ENCODE assay signal across 23 cellular contexts in genomic region chr15:66019826-66020398, GRCh38.
DNase-seq lines count a peak whose midpoint lies in the region; ATAC-seq, FAIRE-seq and TF ChIP-seq lines count a peak whose summit lies in the region.
"Had no signal": no experiment of that assay in that cellular context is flagged by ENCODE, and none has a peak within 500 bp of the region (broad histone marks: within the 10 kb centered on the region; RNA-seq: fewer than 3 reads in every experiment).

No MANE protein-coding gene starts in this region.

- no peak overlapping the region for H3K23ac ChIP-seq in H1 (ENCODE audit: insufficient read length)

- H3K79me1 ChIP-seq in H1 (ENCODE audit: low read depth, low read length), result no peaks in the 10 kb centered on the region

- H3K4me1 ChIP-seq in MM.1S (ENCODE audit: low read length) (no peaks in the 10 kb centered on the region), H1 (replicated peaks in 1 of 4; ENCODE audit: control insufficient read depth in 3 of 4, insufficient read depth in 4 of 4, low read length in 3 of 4) (peaks cover 6 to 21% (median 14%) of the 10 kb centered on the region in 4 experiments; a peak in 6 of 7 replicates), testis (no peaks in the 10 kb centered on the region), A673 (ENCODE audit: insufficient read depth, low read length, poor library complexity, severe bottlenecking) (peaks cover 11% of the 10 kb centered on the region)
- H3K4me1 ChIP-seq: Peyer's patch, SJCRH30 had no signal

- H2AK5ac ChIP-seq in H1 (ENCODE audit: low read depth, low read length), result no peak overlapping the region

- WGBS in H1 (ENCODE audit: extremely low coverage in 1 of 2, insufficient coverage in 1 of 2, insufficient read length in 1 of 2, insufficient replicate concordance in 2 of 2, low coverage in 1 of 2, low lambda C conversion rate in 2 of 2, missing lambda C conversion rate in 1 of 2), 2 experiments, result 89% methylated on average over 10 of the region's 10 CpGs; no CpG with 5 or more reads in 1 of the 2 experiments
- WGBS in testis, 2 donors, result 51 to 68% methylated on average over 10 of the region's 10 CpGs

- no peaks in the 10 kb centered on the region for H3F3A ChIP-seq in MM.1S (ENCODE audit: insufficient read depth, low read length)

- TF ChIP-seq EP300 in H1 (IDR thresholded peaks at IDR 0.05; ENCODE audit: borderline replicate concordance in 1 of 2, low read depth in 2 of 2, low read length in 2 of 2), result no peak

- intact Hi-C loops in testis (cut with DNase I; ENCODE audit: low total_unique reads), result no loop called here
- intact Hi-C loops in A673 (cut with micrococcal nuclease; ENCODE audit: unreplicated experiment), result no loop called here

- H3K9me2 ChIP-seq in MM.1S (replicated peaks; ENCODE audit: insufficient read depth, low read length), result no peaks in the 10 kb centered on the region

- peaks cover 52% of the 10 kb centered on the region for H3K27me3 Mint-ChIP-seq in stimulated activated memory B cell treated with anti-CD40 and anti-IgM and Interleukin-4, amounts not matched to agents 10 μg/mL and 1 μg/mL and 100 μg/mL, for 72 hours

- H3K27ac ChIP-seq in MM.1S (ENCODE audit: low read length) (no peak overlapping the region), H1 (ENCODE audit: low read depth, low read length) (no peak overlapping the region), testis (no peak overlapping the region), A673 (ENCODE audit: low read depth, low read length, poor library complexity, severe bottlenecking) (no peak overlapping the region)
- H3K27ac ChIP-seq: 22Rv1, Peyer's patch, SJCRH30 had no signal

- no peak overlapping the region for H2BK120ac ChIP-seq in H1 (replicated peaks; ENCODE audit: low read depth, low read length)

- no peak overlapping the region for H4K91ac ChIP-seq in H1 (replicated peaks; ENCODE audit: insufficient read length, low read length)

- DNase-seq in NCI-H82 (lab: John Stamatoyannopoulos, UW) (peak; percentile 26), NCI-H82 treated with DMSO at 0.1 percent for 48 hours (lab: John Stamatoyannopoulos, UW; ENCODE audit: unreplicated experiment) (no peak), MM.1S (no peak), H1 (ENCODE audit: low read depth in 1 of 2, low spot score in 2 of 2) (no peak), testis (peak; percentile 64), A673 (ENCODE audit: low spot score) (no peak)
- DNase-seq: AML-193; C1 segment of cervical spinal cord; CD8-positive, alpha-beta memory T cell; MG63; NCI-H1048; NCI-H1436; NCI-H1930; NCI-H2227 treated with DMSO at 0.1 percent for 48 hours; NCI-H510A treated with DMSO at 0.1 percent for 48 hours; NCI-H748 treated with DMSO at 0.1 percent for 48 hours; Peyer's patch; SJCRH30 had no signal

- no peaks in the 10 kb centered on the region for H3K4me1 Mint-ChIP-seq in stimulated activated memory B cell treated with anti-CD40 and anti-IgM and Interleukin-4, amounts not matched to agents 10 μg/mL and 1 μg/mL and 100 μg/mL, for 72 hours
- H3K4me1 Mint-ChIP-seq: CD8-positive, alpha-beta memory T cell had no signal

- peak overlapping the region; percentile 27; the same call in 1 of the 2 replicates for H2AFZ ChIP-seq in MM.1S (ENCODE audit: low read length)
- no peak overlapping the region for H2AFZ ChIP-seq in H1 (ENCODE audit: low read length)

- H3K36me3 ChIP-seq in MM.1S (replicated peaks; ENCODE audit: insufficient read depth, low read length), result no peaks in the 10 kb centered on the region
- H3K36me3 ChIP-seq in H1 (ENCODE audit: control insufficient read depth in 2 of 4, insufficient read depth in 4 of 4, low read length in 3 of 4), result no peaks in the 10 kb centered on the region
- H3K36me3 ChIP-seq in testis (ENCODE audit: low read depth, missing control alignments), result no peaks in the 10 kb centered on the region
- H3K36me3 ChIP-seq in A673 (ENCODE audit: insufficient read depth, low read length, poor library complexity, severe bottlenecking), result no peaks in the 10 kb centered on the region
- H3K36me3 ChIP-seq: MG63, Peyer's patch, SJCRH30 had no signal

- H3K9ac ChIP-seq in MM.1S (ENCODE audit: low read length), result no peak overlapping the region
- no peak overlapping the region for H3K9ac ChIP-seq in H1 (replicated peaks in 1 of 4; ENCODE audit: extremely low read depth in 1 of 4, low read depth in 3 of 4, low read length in 3 of 4)

- H3K79me2 ChIP-seq in MM.1S (ENCODE audit: low read length), result no peaks in the 10 kb centered on the region
- no peaks in the 10 kb centered on the region for H3K79me2 ChIP-seq in H1 (ENCODE audit: control insufficient read depth in 1 of 2, insufficient read depth in 2 of 2, low read length in 2 of 2)

- H4K20me1 ChIP-seq in MM.1S (ENCODE audit: insufficient read depth, low read length), result no peaks in the 10 kb centered on the region
- H4K20me1 ChIP-seq in H1 (replicated peaks in 1 of 2; ENCODE audit: control insufficient read depth in 1 of 2, insufficient read depth in 2 of 2, low read length in 2 of 2), result no peaks in the 10 kb centered on the region

- BruUV-seq in A673 (replicated peaks; lab: Mats Ljungman, UMichigan), result no TSS peak

- H3K23me2 ChIP-seq in H1 (ENCODE audit: low read depth, low read length), result no peaks in the 10 kb centered on the region

- FAIRE-seq in H1 (lab: Jason Lieb, UNC), result no peak
- FAIRE-seq: G401.6, H54 had no signal

- no peak overlapping the region for H3K27ac Mint-ChIP-seq in stimulated activated memory B cell treated with anti-CD40 and anti-IgM and Interleukin-4, amounts not matched to agents 10 μg/mL and 1 μg/mL and 100 μg/mL, for 72 hours
- H3K27ac Mint-ChIP-seq: CD8-positive, alpha-beta memory T cell had no signal

- H3K56ac ChIP-seq in H1 (replicated peaks; ENCODE audit: insufficient read length, low read depth, low read length), result no peak overlapping the region

- H3K4me2 ChIP-seq in MM.1S (ENCODE audit: low read depth, low read length) (no peak overlapping the region), H1 (ENCODE audit: insufficient read depth in 1 of 2, low read depth in 2 of 2, low read length in 2 of 2) (no peak overlapping the region)

- no peak overlapping the region for H2BK5ac ChIP-seq in H1 (ENCODE audit: low read depth, low read length)

- H2BK20ac ChIP-seq in H1 (ENCODE audit: low read length), result peak overlapping the region; percentile 40; the same call in 1 of the 2 replicates

- TF ChIP-seq POLR2A in H1 (IDR thresholded peaks at IDR 0.05; ENCODE audit: control extremely low read depth in 1 of 2, low read depth in 2 of 2, low read length in 2 of 2) (no peak), testis (IDR thresholded peaks at IDR 0.05) (no peak)

- no peak overlapping the region; the same call in 1 of the 2 replicates for H2BK12ac ChIP-seq in H1 (ENCODE audit: low read depth, low read length)

- no peak for ATAC-seq in HG03039 (IDR thresholded peaks at IDR 0.05; ENCODE audit: unreplicated experiment)
- no peak for ATAC-seq in stimulated activated memory B cell treated with anti-CD40 and anti-IgM and Interleukin-4, amounts not matched to agents 10 μg/mL and 1 μg/mL and 100 μg/mL, for 72 hours

- no peak for TF ChIP-seq CTCF in MM.1S (IDR thresholded peaks at IDR 0.05; ENCODE audit: low read length)
- no peak for TF ChIP-seq CTCF in H1 (IDR thresholded peaks at IDR 0.05; ENCODE audit: control extremely low read depth in 1 of 3, insufficient read depth in 1 of 3, low read depth in 1 of 3, low read length in 3 of 3)
- TF ChIP-seq CTCF in testis (IDR thresholded peaks at IDR 0.05), result no peak
- no peak for TF ChIP-seq CTCF in A673 (conservative IDR thresholded peaks at IDR 0.05; ENCODE audit: low read depth, low read length)

- CTCF ChIA-PET in H1 (lab: Charles Lee; ENCODE audit: partially characterized antibody) (interaction anchor here (0.8 to 1.8 kb wide), 7 partner anchors 22 to 171 kb away, joined by 3 to 5 read pairs (median 3); no protein-coding TSS in a partner anchor), A673 (lab: Charles Lee) (no interaction called here)

- POLR2A ChIA-PET in H1 (lab: Charles Lee; ENCODE audit: partially characterized antibody) (interaction anchor here (0.5 to 0.8 kb wide), 2 partner anchors 38 to 582 kb away, joined by 3 read pairs; no protein-coding TSS in a partner anchor), A673 (lab: Charles Lee; ENCODE audit: low non-redundant PET) (no interaction called here)

- peaks cover 10% of the 10 kb centered on the region; the same call in 1 of the 2 replicates for H3K27me3 ChIP-seq in MM.1S (replicated peaks; ENCODE audit: insufficient read depth, low read length)
- H3K27me3 ChIP-seq in H1 (replicated peaks in 1 of 4; ENCODE audit: control insufficient read depth in 3 of 4, extremely low read depth in 1 of 4, insufficient read depth in 3 of 4, low read length in 3 of 4), result no peaks in the 10 kb centered on the region
- H3K27me3 ChIP-seq in testis, result no peaks in the 10 kb centered on the region
- no peaks in the 10 kb centered on the region for H3K27me3 ChIP-seq in A673 (replicated peaks; ENCODE audit: insufficient read depth, low read depth, low read length, poor library complexity)
- H3K27me3 ChIP-seq: MG63, Peyer's patch, SJCRH30 had no signal

- H3K4ac ChIP-seq in H1 (replicated peaks; ENCODE audit: insufficient read length, low read depth, low read length), result no peak overlapping the region

- TF ChIP-seq RAD21 in H1 (IDR thresholded peaks at IDR 0.05 in 1 of 2, conservative IDR thresholded peaks at IDR 0.05 in 1 of 2; ENCODE audit: low read depth in 2 of 2, low read length in 2 of 2), result no peak

- H4K8ac ChIP-seq in H1 (ENCODE audit: extremely low read depth, insufficient read depth, low read length), result no peak overlapping the region

- H3K4me3 Mint-ChIP-seq in stimulated activated memory B cell treated with anti-CD40 and anti-IgM and Interleukin-4, amounts not matched to agents 10 μg/mL and 1 μg/mL and 100 μg/mL, for 72 hours, result no peak overlapping the region
- H3K4me3 Mint-ChIP-seq: CD8-positive, alpha-beta memory T cell had no signal

- H2BK15ac ChIP-seq in H1 (ENCODE audit: low read length), result peak overlapping the region; percentile 48; the same call in 1 of the 2 replicates

- H3K4me3 ChIP-seq in MM.1S (ENCODE audit: low read length), result no peak overlapping the region
- H3K4me3 ChIP-seq in H1 (ENCODE audit: extremely low read depth in 1 of 4, insufficient read depth in 2 of 4, low read depth in 3 of 4, low read length in 4 of 4), result no peak overlapping the region
- H3K4me3 ChIP-seq in testis, result peak overlapping the region; percentile 20 to 35
- H3K4me3 ChIP-seq in A673 (ENCODE audit: low read depth, low read length, poor library complexity, severe bottlenecking), result no peak overlapping the region
- H3K4me3 ChIP-seq: MG63, Peyer's patch, SJCRH30 had no signal

- no peak overlapping the region for H4K5ac ChIP-seq in H1 (ENCODE audit: insufficient read length, low read depth, low read length)

- no peaks in the 10 kb centered on the region for H3K36me3 Mint-ChIP-seq in stimulated activated memory B cell treated with anti-CD40 and anti-IgM and Interleukin-4, amounts not matched to agents 10 μg/mL and 1 μg/mL and 100 μg/mL, for 72 hours

- H3K9me3 ChIP-seq in MM.1S (replicated peaks; ENCODE audit: insufficient read depth, low read length) (no peaks in the 10 kb centered on the region), H1 (ENCODE audit: insufficient read depth in 2 of 2, low read depth in 1 of 2, low read length in 1 of 2) (no peaks in the 10 kb centered on the region), testis (no peaks in the 10 kb centered on the region), A673 (ENCODE audit: low read depth, low read length, poor library complexity, severe bottlenecking) (no peaks in the 10 kb centered on the region)
- H3K9me3 ChIP-seq: MG63, Peyer's patch, SJCRH30 had no signal

- 0 out of 2 replicates have a peak overlapping the region, but pooled peaks have one; percentile 26 for H3K18ac ChIP-seq in H1 (ENCODE audit: extremely low read depth, low read length)

- no peak overlapping the region for H3K14ac ChIP-seq in H1 (ENCODE audit: insufficient read length)

- no peaks in the 10 kb centered on the region for H3K9me3 Mint-ChIP-seq in stimulated activated memory B cell treated with anti-CD40 and anti-IgM and Interleukin-4, amounts not matched to agents 10 μg/mL and 1 μg/mL and 100 μg/mL, for 72 hours

Comparison
In these comparisons a context has a peak if more than half of its experiments do, and no peak if none do; other contexts are left out.
1. DNase-seq: peak in NCI-H82 (single experiment) and testis (single experiment); none in NCI-H82 treated with DMSO at 0.1 percent for 48 hours (single experiment), MM.1S (single experiment), H1 (0 of 2) and A673 (single experiment).
2. H3K4me3 ChIP-seq: peak in testis (2 of 2); none in MM.1S (single experiment), H1 (0 of 4) and A673 (single experiment).